9 cellular contexts compared by ENCODE assay signal in genomic region chr21:14403681-14404318, GRCh38. TPM values are rescaled to one million over a fixed set of nuclear protein-coding genes. Genes with fewer than 3 reads are reported as not detected.
A peak's percentile ranks its signal among the peaks of the same experiment; 100 is the strongest.
DNase-seq lines count a peak whose midpoint lies in the region; ATAC-seq and TF ChIP-seq lines count a peak whose summit lies in the region.
"Had no signal": no experiment of that assay in that cellular context is flagged by ENCODE, and none has a peak within 500 bp of the region (broad histone marks: within the 10 kb centered on the region; RNA-seq: fewer than 3 reads in every experiment).

No MANE protein-coding gene starts in this region.

- H3K9me3 Mint-ChIP-seq in CD4-positive, alpha-beta T cell = peaks cover 3% of the 10 kb centered on the region

- no peaks in the 10 kb centered on the region for H3K27me3 Mint-ChIP-seq in CD4-positive, alpha-beta T cell

- H3K27ac Mint-ChIP-seq in CD4-positive, alpha-beta T cell = no peak overlapping the region

- TF ChIP-seq POLR2A in body of pancreas (IDR thresholded peaks at IDR 0.05) = no peak

- DNase-seq in CD4-positive, alpha-beta T cell = no peak
- peak; percentile 21 for DNase-seq in NCI-H1694 treated with DMSO at 0.1 percent for 48 hours (lab: John Stamatoyannopoulos, UW)
- DNase-seq in body of pancreas = no peak
- DNase-seq in posterior cingulate gyrus = no peak
- DNase-seq: left cardiac atrium had no signal

- POLR2A ChIA-PET in CD4-positive, alpha-beta T cell (lab: Charles Lee) = interaction anchor here (0.8 kb wide), 1 partner anchor 334 kb away, joined by 3 read pairs; no protein-coding TSS in a partner anchor

- CTCF ChIA-PET in CD4-positive, alpha-beta T cell (lab: Charles Lee) = interaction anchor here (0.8 to 1.9 kb wide), 6 partner anchors 333 to 1131 kb away, joined by 3 to 23 read pairs (median 4); no protein-coding TSS in a partner anchor

- H3K4me3 ChIP-seq in body of pancreas = no peak overlapping the region
- no peak overlapping the region for H3K4me3 ChIP-seq in liver (ENCODE audit: low read depth in 1 of 3, low read length in 3 of 3)

- no peak for ATAC-seq in CD4-positive, alpha-beta T cell (ENCODE audit: poor library complexity)
- ATAC-seq in GM18907 (IDR thresholded peaks at IDR 0.05; ENCODE audit: unreplicated experiment) (peak; percentile 75), body of pancreas (peak; percentile 56), GM18870 (IDR thresholded peaks at IDR 0.05; ENCODE audit: unreplicated experiment) (no peak), GM18502 (IDR thresholded peaks at IDR 0.05; ENCODE audit: poor library complexity, unreplicated experiment) (no peak)

- 9 to 15% methylated on average over 1 of the region's 1 CpG for WGBS in body of pancreas, 2 donors
- 25% methylated on average over 1 of the region's 1 CpG for WGBS in liver

- no peaks in the 10 kb centered on the region for H3K27me3 ChIP-seq in CD4-positive, alpha-beta T cell (ENCODE audit: control insufficient read depth, insufficient read depth, low read length)
- H3K27me3 ChIP-seq in body of pancreas (no peaks in the 10 kb centered on the region), liver (ENCODE audit: control insufficient read depth in 4 of 4, insufficient read depth in 4 of 4, low read length in 3 of 4) (no peaks in the 10 kb centered on the region)

- H3K4me3 Mint-ChIP-seq in CD4-positive, alpha-beta T cell = no peak overlapping the region

- no peaks in the 10 kb centered on the region for H3K9me3 ChIP-seq in CD4-positive, alpha-beta T cell (ENCODE audit: control insufficient read depth, low read length)
- no peaks in the 10 kb centered on the region for H3K9me3 ChIP-seq in body of pancreas
- H3K9me3 ChIP-seq in liver (ENCODE audit: control insufficient read depth in 4 of 4, low read length in 3 of 4) = no peaks in the 10 kb centered on the region

- H3K9ac ChIP-seq in liver (ENCODE audit: low read depth in 1 of 2, low read length in 2 of 2) = no peak overlapping the region

- H3K36me3 ChIP-seq in body of pancreas (replicated peaks in 1 of 2; ENCODE audit: insufficient read depth in 1 of 2, low read depth in 2 of 2) (no peaks in the 10 kb centered on the region), liver (ENCODE audit: control insufficient read depth in 4 of 4, insufficient read depth in 3 of 4, low read depth in 1 of 4, low read length in 3 of 4) (no peaks in the 10 kb centered on the region)

- no peak overlapping the region for H3K27ac ChIP-seq in CD4-positive, alpha-beta T cell (ENCODE audit: low read depth, low read length)
- H3K27ac ChIP-seq in body of pancreas (no peak overlapping the region), liver (ENCODE audit: low read depth in 1 of 2, low read length in 2 of 2) (no peak overlapping the region)

- H3K4me1 ChIP-seq in body of pancreas = no peaks in the 10 kb centered on the region
- no peaks in the 10 kb centered on the region for H3K4me1 ChIP-seq in liver (ENCODE audit: control insufficient read depth in 4 of 4, insufficient read depth in 4 of 4, low read length in 3 of 4)

- intact Hi-C loops in CD4-positive, alpha-beta T cell (cut with DNase I, micrococcal nuclease) = loop anchor here (1.0 to 5.0 kb wide), 9 partner anchors 335 to 1189 kb away; no protein-coding TSS in a partner anchor
- intact Hi-C loops in body of pancreas (cut with DNase I) (no loop called here), posterior cingulate gyrus (cut with DNase I) (loop anchor here (2.0 to 10.0 kb wide), 2 partner anchors 1079 to 1191 kb away; no protein-coding TSS in a partner anchor)

- no peaks in the 10 kb centered on the region for H3K36me3 Mint-ChIP-seq in CD4-positive, alpha-beta T cell (ENCODE audit: low read depth)

- TF ChIP-seq CTCF in CD4-positive, alpha-beta T cell (IDR thresholded peaks at IDR 0.05) = peak; percentile 76
- TF ChIP-seq CTCF in body of pancreas (IDR thresholded peaks at IDR 0.05) (peak; percentile 18 to 62 (median 57)), liver (IDR thresholded peaks at IDR 0.05; ENCODE audit: low read depth, low read length, missing input control) (peak; percentile 51)

- peak; percentile 80 to 81 for TF ChIP-seq RAD21 in liver (IDR thresholded peaks at IDR 0.05)

- H3K4me1 Mint-ChIP-seq in CD4-positive, alpha-beta T cell (ENCODE audit: low read depth) = no peaks in the 10 kb centered on the region

TF ChIP-seq in liver, 16 proteins besides CTCF, POLR2A, EP300 and RAD21:
- TF ChIP-seq FOXA2 (IDR thresholded peaks at IDR 0.05) (no peak), EGR1 (IDR thresholded peaks at IDR 0.05; ENCODE audit: low read depth in 2 of 2) (no peak), ZBTB33 (IDR thresholded peaks at IDR 0.05) (no peak), GABPA (IDR thresholded peaks at IDR 0.05 in 1 of 2, conservative IDR thresholded peaks at IDR 0.05 in 1 of 2) (no peak), ATF3 (IDR thresholded peaks at IDR 0.05) (no peak), FOXA1 (IDR thresholded peaks at IDR 0.05) (no peak), MAX (IDR thresholded peaks at IDR 0.05) (no peak), JUND (IDR thresholded peaks at IDR 0.05) (no peak), NR2F2 (IDR thresholded peaks at IDR 0.05) (no peak), SP1 (IDR thresholded peaks at IDR 0.05) (no peak), YY1 (IDR thresholded peaks at IDR 0.05) (no peak), HNF4G (IDR thresholded peaks at IDR 0.05) (no peak), TAF1 (conservative IDR thresholded peaks at IDR 0.05) (no peak), HNF4A (conservative IDR thresholded peaks at IDR 0.05) (no peak), RXRA (IDR thresholded peaks at IDR 0.05) (no peak), REST (IDR thresholded peaks at IDR 0.05) (no peak)
TF ChIP-seq in liver: peak in this region for 0.

RNA-seq across cellular contexts. Expression of gene HSPA13, which starts 20.9 kb away (rescaled TPM):
- 10 to 100 TPM; 39.6 to 41.4 TPM for total RNA-seq in CD4-positive, alpha-beta T cell
- 10 to 100 TPM; 10.2 to 11.2 TPM for total RNA-seq in body of pancreas
- 10 to 100 TPM; 18.6 to 37.2 TPM for total RNA-seq in liver
- polyA plus RNA-seq in liver = 1 to 10 TPM; 4.9 to 7.8 TPM

Comparison
In these comparisons a context has a peak if more than half of its experiments do, and no peak if none do; other contexts are left out.
1. ATAC-seq: peak in GM18907 (single experiment) and body of pancreas (single experiment); none in CD4-positive, alpha-beta T cell (single experiment), GM18870 (single experiment) and GM18502 (single experiment).
2. Peak in every context shown above with its lines, with median percentiles within 50 percentile points of each other: CTCF ChIP-seq.